Comparison of ENCODE assay signal across 11 cellular contexts in the genomic region with DNA sequence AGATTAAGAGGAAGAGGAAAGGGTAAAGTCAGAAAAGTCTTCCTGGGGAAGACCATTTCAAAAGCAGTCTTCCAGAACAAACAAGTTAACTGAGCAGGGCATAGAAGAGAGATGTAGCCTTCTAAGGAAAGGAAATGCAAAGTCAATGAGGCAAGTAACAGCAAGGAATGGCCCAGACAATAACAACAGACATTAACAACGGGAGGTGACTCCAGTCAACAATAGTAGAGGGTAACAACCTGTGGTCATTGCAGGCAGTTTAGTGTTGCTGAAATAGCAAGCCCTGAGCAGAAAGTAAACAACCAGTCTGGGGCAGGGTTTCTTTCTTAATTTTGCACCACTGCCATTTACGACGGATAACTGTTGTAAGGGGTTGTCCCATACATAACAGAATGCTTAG. TPM values are rescaled to one million over a fixed set of nuclear protein-coding genes. Genes with fewer than 3 reads are reported as not detected.
DNase-seq lines count a peak whose midpoint lies in the region; ATAC-seq, FAIRE-seq and TF ChIP-seq lines count a peak whose summit lies in the region.
"Had no signal": no experiment of that assay in that cellular context is flagged by ENCODE, and none has a peak within 500 bp of the region (broad histone marks: within the 10 kb centered on the region; RNA-seq: fewer than 3 reads in every experiment).

No MANE protein-coding gene starts in this region.

- H3K4me3 ChIP-seq in iPS DF 6.9 (ENCODE audit: low read length) (peak overlapping the region; percentile 77; the same call in 1 of the 2 replicates), skeletal muscle satellite cell (ENCODE audit: low read length) (no peak overlapping the region)

- H3K36me3 Mint-ChIP-seq in activated T-cell treated with anti-CD3 and anti-CD28 coated beads, Interleukin-2, amount 50 U/mL, for 4 hours (ENCODE audit: insufficient read depth) = peaks cover 1% of the 10 kb centered on the region

- H3K4me1 ChIP-seq in iPS DF 6.9 (ENCODE audit: control insufficient read depth, insufficient read depth, low read length) (peaks cover 5% of the 10 kb centered on the region), skeletal muscle satellite cell (ENCODE audit: control insufficient read depth, insufficient read depth, low read length) (peaks cover 8% of the 10 kb centered on the region)

- peaks cover 39% of the 10 kb centered on the region for H3K4me1 Mint-ChIP-seq in activated T-cell treated with anti-CD3 and anti-CD28 coated beads, Interleukin-2, amount 50 U/mL, for 4 hours (ENCODE audit: low read depth)

- no peak overlapping the region for H3K9ac ChIP-seq in skeletal muscle satellite cell (ENCODE audit: low read depth, low read length)

- no peak for ATAC-seq in activated T-cell treated with anti-CD3 and anti-CD28 coated beads, Interleukin-2, amount 50 U/mL, for 4 hours
- ATAC-seq in Right ventricle myocardium superior (ENCODE audit: poor library complexity) = no peak

- FAIRE-seq in GM12891 (lab: Jason Lieb, UNC) = no peak
- FAIRE-seq: small intestine had no signal

- peak overlapping the region; percentile 84; the same call in 1 of the 2 replicates for H3K27ac ChIP-seq in VCaP
- H3K27ac ChIP-seq in iPS DF 6.9 (ENCODE audit: low read length) = no peak overlapping the region

- peak overlapping the region; percentile 94 for H3K4me2 ChIP-seq in skeletal muscle satellite cell (ENCODE audit: low read length)

- no peak for TF ChIP-seq POLR2A in GM12891 (IDR thresholded peaks at IDR 0.05; ENCODE audit: low read depth, low read length)

- DNase-seq in activated T-cell treated with anti-CD3 and anti-CD28 coated beads, Interleukin-2, amount 50 U/mL, for 4 hours = no peak
- DNase-seq in activated T-cell treated with anti-CD3 and anti-CD28 coated beads for 4 hours (no peak), iPS DF 6.9 (ENCODE audit: low read depth, low spot score) (peak; percentile 84), GM12891 (ENCODE audit: insufficient read length, low spot score) (no peak), foreskin melanocyte (no peak), Right ventricle myocardium superior (no peak)
- DNase-seq: activated CD8-positive, alpha-beta memory T cell treated with anti-CD3 and anti-CD28 coated beads, Interleukin-2, amount 50 U/mL, for 48 hours; NCI-H1105 treated with DMSO at 0.1 percent for 48 hours; small intestine had no signal

- H3K27me3 ChIP-seq in iPS DF 6.9 (ENCODE audit: control insufficient read depth, insufficient read depth, low read length) (no peaks in the 10 kb centered on the region), skeletal muscle satellite cell (ENCODE audit: control insufficient read depth, insufficient read depth, low read length) (no peaks in the 10 kb centered on the region)

- H3K36me3 ChIP-seq in iPS DF 6.9 (ENCODE audit: control insufficient read depth, insufficient read depth, low read length) (no peaks in the 10 kb centered on the region), skeletal muscle satellite cell (ENCODE audit: insufficient read depth, low read length) (no peaks in the 10 kb centered on the region)

- WGBS in iPS DF 6.9 (ENCODE audit: insufficient coverage, insufficient read length) = no CpG with 5 or more reads among the region's 3 CpGs

- TF ChIP-seq CTCF in VCaP (conservative IDR thresholded peaks at IDR 0.05) = no peak

- intact Hi-C loops in Right ventricle myocardium superior (cut with DNase I) = no loop called here

- H3K9me3 ChIP-seq in iPS DF 6.9 (ENCODE audit: control insufficient read depth, insufficient read depth, low read length) = no peaks in the 10 kb centered on the region
- no peaks in the 10 kb centered on the region for H3K9me3 ChIP-seq in skeletal muscle satellite cell (replicated peaks; ENCODE audit: low read length)

- H3K27me3 Mint-ChIP-seq in activated T-cell treated with anti-CD3 and anti-CD28 coated beads, Interleukin-2, amount 50 U/mL, for 4 hours (ENCODE audit: low read depth) = no peaks in the 10 kb centered on the region

- H3K4me3 Mint-ChIP-seq in activated T-cell treated with anti-CD3 and anti-CD28 coated beads, Interleukin-2, amount 50 U/mL, for 4 hours = peak overlapping the region; percentile 95

- H3K9me3 Mint-ChIP-seq in activated T-cell treated with anti-CD3 and anti-CD28 coated beads, Interleukin-2, amount 50 U/mL, for 4 hours = no peaks in the 10 kb centered on the region

TF ChIP-seq in GM12891, 5 proteins besides CTCF, POLR2A, EP300 and RAD21:
- TF ChIP-seq TAF1 (IDR thresholded peaks at IDR 0.05; ENCODE audit: low read depth, low read length) (no peak), POU2F2 (IDR thresholded peaks at IDR 0.05; ENCODE audit: low read depth, low read length) (no peak), PAX5 (IDR thresholded peaks at IDR 0.05; ENCODE audit: insufficient read depth, low read length, severe bottlenecking) (no peak), POLR2AphosphoS5 (IDR thresholded peaks at IDR 0.05; ENCODE audit: low read depth, low read length) (no peak)
TF ChIP-seq in GM12891: peak in this region for 0.

RNA-seq across cellular contexts. Expression of gene MDN1, which starts 2.1 kb away (rescaled TPM):
- total RNA-seq in activated T-cell treated with anti-CD3 and anti-CD28 coated beads, Interleukin-2, amount 50 U/mL, for 4 hours = 10 to 100 TPM; 74.7 to 93.0 (median 86.3) TPM
- 28.6 and 29.3 TPM in 2 replicates for total RNA-seq in skeletal muscle satellite cell (2012; rRNA removed)
- polyA plus RNA-seq in GM12891 (2012; ENCODE audit: low read depth, missing spikeins) = 15.5 TPM
- total RNA-seq in Right ventricle myocardium superior = 22.6 TPM

RNA-seq across cellular contexts. Expression of gene CASP8AP2, which starts 12.2 kb away (rescaled TPM):
- total RNA-seq in activated T-cell treated with anti-CD3 and anti-CD28 coated beads, Interleukin-2, amount 50 U/mL, for 4 hours = 10 to 100 TPM; 19.3 to 22.2 (median 19.5) TPM
- total RNA-seq in skeletal muscle satellite cell (2012; rRNA removed) = 9.1 and 10.9 TPM in 2 replicates
- polyA plus RNA-seq in GM12891 (2012; ENCODE audit: low read depth, missing spikeins) = 3.7 TPM
- 13.8 TPM for total RNA-seq in Right ventricle myocardium superior
